8 cellular contexts compared by ENCODE assay signal in genomic region chr2:61470965-61471904, GRCh38. TPM values are rescaled to one million over a fixed set of nuclear protein-coding genes. Genes with fewer than 3 reads are reported as not detected.
A peak's percentile ranks its signal among the peaks of the same experiment; 100 is the strongest.
DNase-seq lines count a peak whose midpoint lies in the region; ATAC-seq, FAIRE-seq and TF ChIP-seq lines count a peak whose summit lies in the region.

Gene USP34, minus strand, starts transcription at chr2:61471087. Its CDS starts 395 bp downstream, at chr2:61470692.

- TF ChIP-seq CTCF in OCI-LY3 (IDR thresholded peaks at IDR 0.05; ENCODE audit: low read depth, low read length) (no peak), endothelial cell of umbilical vein (IDR thresholded peaks at IDR 0.05; ENCODE audit: extremely low read depth in 1 of 2, insufficient read depth in 1 of 2, low read depth in 1 of 2, low read length in 2 of 2) (no peak)

- H3K79me2 ChIP-seq in OCI-LY3 (ENCODE audit: low read length), result peaks cover 60% of the 10 kb centered on the region
- H3K79me2 ChIP-seq in endothelial cell of umbilical vein (ENCODE audit: control insufficient read depth, insufficient read depth, low read length), result peaks cover 46% of the 10 kb centered on the region

- CTCF ChIA-PET in endothelial cell of umbilical vein (lab: Charles Lee), result interaction anchor here (1.6 kb wide), 1 partner anchor 45 kb away, joined by 4 read pairs; no protein-coding TSS in a partner anchor

- H2AFZ ChIP-seq in OCI-LY3 (ENCODE audit: low read depth, low read length), result peak within 1 kb of the TSS; percentile 86; the same call in 1 of the 2 replicates
- H2AFZ ChIP-seq in endothelial cell of umbilical vein (ENCODE audit: low read depth, low read length), result peak within 1 kb of the TSS; percentile 91

- in situ Hi-C loops in Caki2 (cut with HindIII; ENCODE audit: low pct_unique_long_range_greater_than_20kb, low sequenced_read_pairs), result no loop called here

- H3K9me3 ChIP-seq in OCI-LY3 (ENCODE audit: insufficient read depth, low read length) (no peaks in the 10 kb centered on the region), endothelial cell of umbilical vein (replicated peaks; ENCODE audit: control insufficient read depth, insufficient read depth, low read length) (no peaks in the 10 kb centered on the region)

- H3K4me2 ChIP-seq in OCI-LY3 (ENCODE audit: low read length), result peak within 1 kb of the TSS; percentile 95
- peak within 1 kb of the TSS; percentile 95 for H3K4me2 ChIP-seq in endothelial cell of umbilical vein (ENCODE audit: insufficient read depth, low read length)

- H3K36me3 ChIP-seq in OCI-LY3 (replicated peaks; ENCODE audit: low read depth, low read length), result peaks cover 13% of the 10 kb centered on the region
- H3K36me3 ChIP-seq in endothelial cell of umbilical vein (ENCODE audit: control insufficient read depth in 2 of 2, extremely low read depth in 1 of 2, insufficient read depth in 2 of 2, low read length in 2 of 2), result peaks cover 0 to 3% of the 10 kb centered on the region in 2 experiments

- dilution Hi-C loops in endothelial cell of umbilical vein (cut with MboI; ENCODE audit: extremely low pct_ligation_motif_present, low sequenced_read_pairs), result no loop called here

- POLR2A ChIA-PET in endothelial cell of umbilical vein (lab: Charles Lee), result interaction anchor here (0.7 kb wide), 1 partner anchor 60 kb away, joined by 4 read pairs; no protein-coding TSS in a partner anchor

- H3K9ac ChIP-seq in OCI-LY3 (ENCODE audit: low read length) (peak within 1 kb of the TSS; percentile 93), endothelial cell of umbilical vein (replicated peaks; ENCODE audit: extremely low read depth, insufficient read depth, low read length) (peak within 1 kb of the TSS; percentile 99)

- intact Hi-C loops in endothelial cell of umbilical vein (cut with micrococcal nuclease), result loop anchor here (1.0 to 2.0 kb wide), 4 partner anchors 11 to 294 kb away; partner anchors contain the start of gene XPO1

- DNase-seq in Caki2 (ENCODE audit: low read depth) (peak; percentile 95), HuH-7.5 (ENCODE audit: low spot score) (peak; percentile 85), activated T-cell treated with anti-CD3 and anti-CD28 coated beads for 1 hour (ENCODE audit: low read depth) (peak; percentile 90), endothelial cell of umbilical vein (ENCODE audit: low read depth, low spot score) (peak; percentile 96), midbrain (lab: John Stamatoyannopoulos, UW) (peak; percentile 94)
- peak; percentile 89 to 93 for DNase-seq in stimulated activated CD8-positive, alpha-beta memory T cell treated with anti-CD3 and anti-CD28 coated beads, Interleukin-15, amount 100 ng/mL, for 48 hours (ENCODE audit: low read depth in 2 of 2)

- peak; percentile 89 for TF ChIP-seq POLR2A in endothelial cell of umbilical vein (IDR thresholded peaks at IDR 0.05; ENCODE audit: low read depth, low read length)

- peak; percentile 72 for ATAC-seq in GM21447 (IDR thresholded peaks at IDR 0.05; ENCODE audit: unreplicated experiment)

- H4K20me1 ChIP-seq in OCI-LY3 (ENCODE audit: insufficient read depth, low read length), result peaks cover 8% of the 10 kb centered on the region
- no peaks in the 10 kb centered on the region for H4K20me1 ChIP-seq in endothelial cell of umbilical vein (replicated peaks; ENCODE audit: control insufficient read depth, extremely low read depth, insufficient read depth, low read length)

- H3K27ac ChIP-seq in OCI-LY3 (ENCODE audit: low read length) (peak within 1 kb of the TSS; percentile 87), endothelial cell of umbilical vein (ENCODE audit: insufficient read depth, low read depth, low read length) (peak within 1 kb of the TSS; percentile 96)

- BruUV-seq in endothelial cell of umbilical vein (replicated peaks; lab: Mats Ljungman, UMichigan), result TSS peak; percentile 77

- H3K4me1 ChIP-seq in OCI-LY3 (ENCODE audit: low read length), result peaks cover 14% of the 10 kb centered on the region
- peaks cover 12% of the 10 kb centered on the region for H3K4me1 ChIP-seq in endothelial cell of umbilical vein (ENCODE audit: control insufficient read depth, extremely low read depth, insufficient read depth, low read length)

- no peaks in the 10 kb centered on the region for H3K9me1 ChIP-seq in endothelial cell of umbilical vein (replicated peaks; ENCODE audit: control insufficient read depth, extremely low read depth, insufficient read depth, low read length)

- peak; percentile 71 for FAIRE-seq in endothelial cell of umbilical vein (lab: Jason Lieb, UNC)

- H3K4me3 ChIP-seq in OCI-LY3 (ENCODE audit: low read length) (peak within 1 kb of the TSS; percentile 98), endothelial cell of umbilical vein (replicated peaks in 1 of 3; ENCODE audit: insufficient read depth in 1 of 3, low read depth in 1 of 3, low read length in 3 of 3) (peak within 1 kb of the TSS; percentile 73 to 98 (median 94))

- H3K27me3 ChIP-seq in OCI-LY3 (ENCODE audit: low read depth, low read length), result no peaks in the 10 kb centered on the region
- no peaks in the 10 kb centered on the region for H3K27me3 ChIP-seq in endothelial cell of umbilical vein (ENCODE audit: control insufficient read depth in 2 of 2, insufficient read depth in 2 of 2, low read length in 2 of 2)

TF ChIP-seq in endothelial cell of umbilical vein, 7 proteins besides CTCF, POLR2A, EP300 and RAD21:
- TF ChIP-seq MYC (IDR thresholded peaks at IDR 0.05; ENCODE audit: low read depth, low read length) (peak; percentile 8), JUN (IDR thresholded peaks at IDR 0.05; ENCODE audit: borderline replicate concordance, insufficient read depth, insufficient read length, low read depth) (no peak), POLR2AphosphoS5 (IDR thresholded peaks at IDR 0.05; ENCODE audit: insufficient read depth, low read depth, low read length) (peak; percentile 95), EZH2 (IDR thresholded peaks at IDR 0.05; ENCODE audit: borderline replicate concordance, low read depth, low read length, severe bottlenecking) (no peak), MAX (IDR thresholded peaks at IDR 0.05; ENCODE audit: insufficient read depth, insufficient read length) (peak; percentile 60)

RNA-seq across cellular contexts. Expression of gene USP34, which starts in this region (rescaled TPM):
- total RNA-seq in Caki2 (2014; rRNA removed; shearing (Covaris generic); ENCODE audit: low replicate concordance), result 13.9 and 34.4 TPM in 2 replicates
- total RNA-seq in endothelial cell of umbilical vein, result 96.9 and 98.3 TPM in 2 replicates
- 45.7 and 46.3 TPM in 2 replicates for polyA plus RNA-seq in endothelial cell of umbilical vein
- 39.1 and 39.8 TPM in 2 replicates for polyA plus RNA-seq in endothelial cell of umbilical vein (2011; cell fraction: cytosol; rRNA removed)
- polyA plus RNA-seq in endothelial cell of umbilical vein (2011; cell fraction: nucleus; rRNA removed), result 115 and 154 TPM in 2 replicates
- polyA plus RNA-seq in endothelial cell of umbilical vein (2012), result 57.8 and 68.3 TPM in 2 replicates
- 168 and 201 TPM in 2 replicates for polyA minus RNA-seq in endothelial cell of umbilical vein
- polyA minus RNA-seq in endothelial cell of umbilical vein (2011; cell fraction: cytosol; rRNA and poly(A)+ RNA removed), result 52.8 TPM
- polyA minus RNA-seq in endothelial cell of umbilical vein (2011; cell fraction: nucleus; rRNA and poly(A)+ RNA removed), result 274 and 420 TPM in 2 replicates

Comparison
In these comparisons a context has a peak if more than half of its experiments do, and no peak if none do; other contexts are left out.
1. Peak in every context shown above with its lines: DNase-seq, ATAC-seq, H3K4me3 ChIP-seq and H3K27ac ChIP-seq.